In genomic region chr2:11995381-11995947, GRCh38 we compare ENCODE assay signal across 28 cellular contexts.
A peak's percentile ranks its signal among the peaks of the same experiment; 100 is the strongest.
DNase-seq lines count a peak whose midpoint lies in the region; ATAC-seq, FAIRE-seq and TF ChIP-seq lines count a peak whose summit lies in the region.
"Had no signal": no experiment of that assay in that cellular context is flagged by ENCODE, and none has a peak within 500 bp of the region (broad histone marks: within the 10 kb centered on the region; RNA-seq: fewer than 3 reads in every experiment).

No MANE protein-coding gene starts in this region.

- H3K4me3 ChIP-seq in astrocyte (ENCODE audit: insufficient read depth, low read depth, low read length) = no peak overlapping the region
- H3K4me3 ChIP-seq: A549; BLaER1 treated with 17β-estradiol and CSF1 and Interleukin-3, amounts not matched to agents 10 nM and 100 nM; dorsolateral prefrontal cortex; right atrium auricular region; tibial artery had no signal

- H3K9me3 Mint-ChIP-seq in astrocyte (ENCODE audit: unreplicated experiment) = peaks cover 6% of the 10 kb centered on the region

- H3K36me3 ChIP-seq in astrocyte (ENCODE audit: insufficient read depth, low read length) = no peaks in the 10 kb centered on the region
- H3K36me3 ChIP-seq: BLaER1 treated with 17β-estradiol and CSF1 and Interleukin-3, amounts not matched to agents 10 nM and 100 nM; right atrium auricular region; tibial artery had no signal

- H3K36me3 Mint-ChIP-seq in astrocyte (ENCODE audit: low read depth, unreplicated experiment) = no peaks in the 10 kb centered on the region

- no peaks in the 10 kb centered on the region for H3K27me3 ChIP-seq in astrocyte (ENCODE audit: insufficient read depth, low read length)
- H3K27me3 ChIP-seq: BLaER1 treated with 17β-estradiol and CSF1 and Interleukin-3, amounts not matched to agents 10 nM and 100 nM; dorsolateral prefrontal cortex; right atrium auricular region; tibial artery had no signal

- no peak overlapping the region for H3K9ac ChIP-seq in astrocyte (ENCODE audit: low read length)
- H3K9ac ChIP-seq: BLaER1 treated with 17β-estradiol and CSF1 and Interleukin-3, amounts not matched to agents 10 nM and 100 nM had no signal

- FAIRE-seq in HTR-8/SVneo (lab: Jason Lieb, UNC) (no peak), astrocyte (lab: Jason Lieb, UNC) (peak; percentile 72)
- FAIRE-seq: A549, frontal cortex, kidney, RCC 7860 had no signal

- DNase-seq in AG08395 (ENCODE audit: low spot score) (peak; percentile 60), HTR-8/SVneo (ENCODE audit: insufficient read length, low spot score) (peak; percentile 47), astrocyte (ENCODE audit: low read depth) (peak; percentile 64), hepatic stellate cell (ENCODE audit: low spot score) (peak; percentile 19), NCI-H2107 treated with DMSO at 0.1 percent for 48 hours (lab: John Stamatoyannopoulos, UW; ENCODE audit: unreplicated experiment) (no peak), NCI-H1436 treated with DMSO at 0.1 percent for 48 hours (lab: John Stamatoyannopoulos, UW) (no peak), middle frontal gyrus (ENCODE audit: extremely low spot score, low spot score) (no peak)
- DNase-seq: activated CD4-positive, alpha-beta T cell treated with anti-CD3 and anti-CD28 coated beads for 1 hour; activated CD8-positive, alpha-beta memory T cell treated with anti-CD3 and anti-CD28 coated beads for 24 hours; activated naive CD4-positive, alpha-beta T cell treated with Interleukin-2 at 50 U/mL for 16 hours; activated T-cell treated with anti-CD3 and anti-CD28 coated beads, Interleukin-2, amount 50 U/mL, for 24 hours; amygdala; caudate nucleus; DND-41; dorsolateral prefrontal cortex; kidney; NCI-H1105; NCI-H524; nucleus accumbens; stimulated activated naive CD8-positive, alpha-beta T cell treated with anti-CD3 and anti-CD28 coated beads, Interleukin-15, amount 100 ng/mL, for 72 hours; tibial artery had no signal

- H3K4me1 Mint-ChIP-seq in astrocyte (ENCODE audit: low read depth, unreplicated experiment) = peaks cover 17% of the 10 kb centered on the region
- H3K4me1 Mint-ChIP-seq: stimulated activated naive CD8-positive, alpha-beta T cell treated with anti-CD3 and anti-CD28 coated beads, Interleukin-15, amount 100 ng/mL, for 72 hours had no signal

- no peaks in the 10 kb centered on the region for H3K9me3 ChIP-seq in astrocyte (ENCODE audit: insufficient read depth, low read depth, low read length)
- H3K9me3 ChIP-seq: A549 had no signal

- H3K4me3 Mint-ChIP-seq in astrocyte (ENCODE audit: unreplicated experiment) = no peak overlapping the region
- H3K4me3 Mint-ChIP-seq: activated T-cell treated with anti-CD3 and anti-CD28 coated beads, Interleukin-2, amount 50 U/mL, for 24 hours; memory B cell; stimulated activated naive CD8-positive, alpha-beta T cell treated with anti-CD3 and anti-CD28 coated beads, Interleukin-15, amount 100 ng/mL, for 72 hours had no signal

- no peaks in the 10 kb centered on the region for H3K79me2 ChIP-seq in astrocyte (ENCODE audit: insufficient read depth, low read length)

- H3K27ac ChIP-seq in astrocyte (ENCODE audit: low read depth, low read length) = no peak overlapping the region
- H3K27ac ChIP-seq: A549; BLaER1 treated with 17β-estradiol and CSF1 and Interleukin-3, amounts not matched to agents 10 nM and 100 nM; dorsolateral prefrontal cortex; right atrium auricular region; tibial artery had no signal

- TF ChIP-seq CTCF in astrocyte (IDR thresholded peaks at IDR 0.05; ENCODE audit: insufficient read depth, low read depth, low read length) = no peak

- peak overlapping the region; percentile 7 for H3K4me2 ChIP-seq in astrocyte (ENCODE audit: low read length)
- H3K4me2 ChIP-seq: A549; BLaER1 treated with 17β-estradiol and CSF1 and Interleukin-3, amounts not matched to agents 10 nM and 100 nM had no signal

- no peak for ATAC-seq in HG03469 (IDR thresholded peaks at IDR 0.05; ENCODE audit: unreplicated experiment)
- ATAC-seq: A549; stimulated activated naive CD8-positive, alpha-beta T cell treated with anti-CD3 and anti-CD28 coated beads, Interleukin-15, amount 100 ng/mL, for 72 hours had no signal

- peaks cover 5% of the 10 kb centered on the region for H3K27me3 Mint-ChIP-seq in astrocyte (ENCODE audit: low read depth, unreplicated experiment)
- H3K27me3 Mint-ChIP-seq: memory B cell had no signal

- no peaks in the 10 kb centered on the region for H4K20me1 ChIP-seq in astrocyte (ENCODE audit: insufficient read depth, low read length)
- H4K20me1 ChIP-seq: BLaER1 treated with 17β-estradiol and CSF1 and Interleukin-3, amounts not matched to agents 10 nM and 100 nM had no signal

- H2AFZ ChIP-seq in astrocyte (ENCODE audit: low read depth, low read length) = no peak overlapping the region

- peaks cover 2% of the 10 kb centered on the region for H3K4me1 ChIP-seq in astrocyte (ENCODE audit: insufficient read depth, low read length)
- H3K4me1 ChIP-seq: A549, right atrium auricular region, tibial artery had no signal

- H3K27ac Mint-ChIP-seq in astrocyte (ENCODE audit: unreplicated experiment) = peak overlapping the region; percentile 42
- H3K27ac Mint-ChIP-seq: activated T-cell treated with anti-CD3 and anti-CD28 coated beads, Interleukin-2, amount 50 U/mL, for 24 hours; memory B cell; stimulated activated naive CD8-positive, alpha-beta T cell treated with anti-CD3 and anti-CD28 coated beads, Interleukin-15, amount 100 ng/mL, for 72 hours had no signal

Comparison
In these comparisons a context has a peak if more than half of its experiments do, and no peak if none do; other contexts are left out.
1. DNase-seq: peak in AG08395 (single experiment), HTR-8/SVneo (single experiment), astrocyte (single experiment) and hepatic stellate cell (single experiment); none in NCI-H2107 treated with DMSO at 0.1 percent for 48 hours (single experiment), NCI-H1436 treated with DMSO at 0.1 percent for 48 hours (single experiment) and middle frontal gyrus (single experiment).